In genomic region chr2:168156661-168157060, GRCh38 we compare ENCODE assay signal across 12 cellular contexts.
DNase-seq lines count a peak whose midpoint lies in the region; ATAC-seq, FAIRE-seq and TF ChIP-seq lines count a peak whose summit lies in the region.
"Had no signal": no experiment of that assay in that cellular context is flagged by ENCODE, and none has a peak within 500 bp of the region (broad histone marks: within the 10 kb centered on the region; RNA-seq: fewer than 3 reads in every experiment).

No MANE protein-coding gene starts in this region.

- no peaks in the 10 kb centered on the region for H3K4me1 ChIP-seq in hepatocyte (ENCODE audit: insufficient read depth)

- TF ChIP-seq CTCF in AG09309 (IDR thresholded peaks at IDR 0.05; ENCODE audit: control insufficient read depth, insufficient read depth, low read depth, low read length, missing control alignments), result peak; percentile 5
- no peak for TF ChIP-seq CTCF in hepatocyte (IDR thresholded peaks at IDR 0.05; ENCODE audit: poor library complexity)
- no peak for TF ChIP-seq CTCF in GM10266 (IDR thresholded peaks at IDR 0.05; ENCODE audit: control insufficient read depth, insufficient read depth, low read depth, missing control alignments)

- H3K9me3 ChIP-seq in hepatocyte (ENCODE audit: low read depth), result no peaks in the 10 kb centered on the region

- no peak overlapping the region for H3K27ac ChIP-seq in hepatocyte

- H3K4me3 ChIP-seq in AG09309 (ENCODE audit: control insufficient read depth, low read depth, low read length), result no peak overlapping the region
- H3K4me3 ChIP-seq in hepatocyte, result no peak overlapping the region

- H4K20me1 ChIP-seq in hepatocyte (ENCODE audit: insufficient read depth, poor library complexity, severe bottlenecking), result no peaks in the 10 kb centered on the region

- H3K79me2 ChIP-seq in hepatocyte, result no peaks in the 10 kb centered on the region

- H3K9me2 ChIP-seq in hepatocyte (replicated peaks; ENCODE audit: insufficient read depth), result no peaks in the 10 kb centered on the region

- no peak for TF ChIP-seq POLR2A in H54 (IDR thresholded peaks at IDR 0.05; ENCODE audit: low read depth, low read length)

- peak; percentile 76 for DNase-seq in AG09309 (ENCODE audit: low read depth)
- DNase-seq in H54 (ENCODE audit: insufficient read length, low spot score), result peak; percentile 9
- DNase-seq in amniotic epithelial cell (ENCODE audit: low read depth), result peak; percentile 21
- DNase-seq in hepatocyte (ENCODE audit: low spot score), result peak; percentile 27
- no peak for DNase-seq in activated gamma-delta T cell treated with Interleukin-2 at 50 U/mL for 16 hours
- DNase-seq in GM10266 (ENCODE audit: extremely low spot score), result no peak
- DNase-seq: activated B cell treated with CpG ODN at 0.5 μM for 24 hours; foreskin melanocyte; naive B cell; stimulated activated CD4-positive, alpha-beta T cell treated with anti-CD3 and anti-CD28 coated beads, Interleukin-2, amount 100 ng/mL, for 24 hours had no signal

- FAIRE-seq in H54 (lab: Jason Lieb, UNC), result no peak

- 48% methylated on average over 5 of the region's 5 CpGs for WGBS in hepatocyte (ENCODE audit: low lambda C conversion rate, missing lambda C conversion rate)

- no peak for ATAC-seq in HG02798 (IDR thresholded peaks at IDR 0.05; ENCODE audit: poor library complexity, unreplicated experiment)
- no peak for ATAC-seq in HG03097 (IDR thresholded peaks at IDR 0.05; ENCODE audit: low FRiP score, unreplicated experiment)

- H3K27me3 ChIP-seq in hepatocyte, result no peaks in the 10 kb centered on the region

- no peaks in the 10 kb centered on the region for H3K36me3 ChIP-seq in hepatocyte (replicated peaks; ENCODE audit: insufficient read depth, low read depth)

- no peak overlapping the region for H3K4me2 ChIP-seq in hepatocyte

- H2AFZ ChIP-seq in hepatocyte, result no peak overlapping the region

Comparison
In these comparisons a context has a peak if more than half of its experiments do, and no peak if none do; other contexts are left out.
1. DNase-seq: peak in AG09309 (single experiment), H54 (single experiment), amniotic epithelial cell (single experiment) and hepatocyte (single experiment); none in activated gamma-delta T cell treated with Interleukin-2 at 50 U/mL for 16 hours (single experiment) and GM10266 (single experiment).